ENCODE assay signal across 33 cellular contexts in genomic region chr11:55849037-55849436, GRCh38. TPM values are rescaled to one million over a fixed set of nuclear protein-coding genes. Genes with fewer than 3 reads are reported as not detected.
"Had no signal": no experiment of that assay in that cellular context is flagged by ENCODE, and none has a peak within 500 bp of the region (broad histone marks: within the 10 kb centered on the region; RNA-seq: fewer than 3 reads in every experiment).

No MANE protein-coding gene starts in this region.

- DNase-seq: colonic mucosa; cortex of kidney; effector CD8-positive, alpha-beta T cell; effector memory CD8-positive, alpha-beta T cell; endodermal cell; erythroblast; esophagus squamous epithelium; foreskin fibroblast; foreskin melanocyte; gastrocnemius medialis; glutamatergic neuron; head of caudate nucleus; heart right ventricle; hippocampal formation; left cardiac atrium; left lung; left ventricle myocardium superior; lower lobe of right lung; mesenchymal stem cell; mucosa of descending colon had no signal

- H3K27ac ChIP-seq: colonic mucosa, epithelial cell of prostate, esophagus squamous epithelium, gastrocnemius medialis, heart right ventricle, left lung, lower lobe of right lung had no signal

- H3K9me3 ChIP-seq: colonic mucosa, esophagus squamous epithelium, gastrocnemius medialis, heart right ventricle, lower lobe of right lung had no signal

- ATAC-seq: effector memory CD8-positive, alpha-beta T cell; esophagus mucosa; gastrocnemius medialis; heart right ventricle; left cardiac atrium; left lung; left ventricle myocardium superior; lower lobe of right lung; mucosa of descending colon had no signal

- FAIRE-seq: endometrium, islet of Langerhans, keratinocyte had no signal

- H3K27me3 ChIP-seq: colonic mucosa, esophagus squamous epithelium, gastrocnemius medialis, heart right ventricle, left lung had no signal

- H3K4me3 ChIP-seq: colonic mucosa, esophagus squamous epithelium, gastrocnemius medialis, heart right ventricle, left lung, lower lobe of right lung, mucosa of descending colon had no signal

- H3K4me1 ChIP-seq: colonic mucosa, esophagus squamous epithelium, gastrocnemius medialis, heart right ventricle, left lung, lower lobe of right lung had no signal

- H3K36me3 ChIP-seq: colonic mucosa, esophagus squamous epithelium, gastrocnemius medialis, heart right ventricle, left lung, lower lobe of right lung had no signal

RNA-seq across cellular contexts. Expression of gene OR5D16, which starts 10.5 kb away (rescaled TPM):
- total RNA-seq: colonic mucosa, dermis microvascular lymphatic vessel endothelial cell, endodermal cell, esophagus mucosa, esophagus squamous epithelium, gastrocnemius medialis, glomerular endothelial cell, heart right ventricle, kidney epithelial cell, left cardiac atrium, left lung, left ventricle myocardium superior, lower leg skin, lower lobe of right lung, lung microvascular endothelial cell, mesenteric fat pad, mesothelial cell of epicardium, mucosa of descending colon, myocyte had no signal
- polyA plus RNA-seq: heart right ventricle, keratinocyte had no signal

RNA-seq across cellular contexts. Expression of gene OR5L2, which starts 22.0 kb away (rescaled TPM):
- total RNA-seq: colonic mucosa, dermis microvascular lymphatic vessel endothelial cell, endodermal cell, esophagus mucosa, esophagus squamous epithelium, gastrocnemius medialis, glomerular endothelial cell, heart right ventricle, kidney epithelial cell, left cardiac atrium, left lung, left ventricle myocardium superior, lower leg skin, lower lobe of right lung, lung microvascular endothelial cell, mesenteric fat pad, mesothelial cell of epicardium, mucosa of descending colon, myocyte had no signal
- polyA plus RNA-seq: heart right ventricle, keratinocyte had no signal

RNA-seq across cellular contexts. Expression of gene OR5D18, which starts 29.6 kb away (rescaled TPM):
- total RNA-seq: colonic mucosa, dermis microvascular lymphatic vessel endothelial cell, endodermal cell, esophagus mucosa, esophagus squamous epithelium, gastrocnemius medialis, glomerular endothelial cell, heart right ventricle, kidney epithelial cell, left cardiac atrium, left lung, left ventricle myocardium superior, lower leg skin, lower lobe of right lung, lung microvascular endothelial cell, mesenteric fat pad, mesothelial cell of epicardium, mucosa of descending colon, myocyte had no signal
- polyA plus RNA-seq: heart right ventricle, keratinocyte had no signal

RNA-seq across cellular contexts. Expression of gene TRIM51, which starts 34.1 kb away (rescaled TPM):
- total RNA-seq: colonic mucosa, dermis microvascular lymphatic vessel endothelial cell, endodermal cell, esophagus mucosa, esophagus squamous epithelium, gastrocnemius medialis, glomerular endothelial cell, heart right ventricle, kidney epithelial cell, left cardiac atrium, left lung, left ventricle myocardium superior, lower leg skin, lower lobe of right lung, lung microvascular endothelial cell, mesenteric fat pad, mesothelial cell of epicardium, mucosa of descending colon, myocyte had no signal
- polyA plus RNA-seq: heart right ventricle, keratinocyte had no signal

RNA-seq across cellular contexts. Expression of gene OR5L1, which starts 37.9 kb away (rescaled TPM):
- total RNA-seq: colonic mucosa, dermis microvascular lymphatic vessel endothelial cell, endodermal cell, esophagus mucosa, esophagus squamous epithelium, gastrocnemius medialis, glomerular endothelial cell, heart right ventricle, kidney epithelial cell, left cardiac atrium, left lung, left ventricle myocardium superior, lower leg skin, lower lobe of right lung, lung microvascular endothelial cell, mesenteric fat pad, mesothelial cell of epicardium, mucosa of descending colon, myocyte had no signal
- polyA plus RNA-seq: heart right ventricle, keratinocyte had no signal
